In genomic region chr3:138417559-138417982, GRCh38 we compare ENCODE assay signal across 8 cellular contexts. TPM values are rescaled to one million over a fixed set of nuclear protein-coding genes. Genes with fewer than 3 reads are reported as not detected.
DNase-seq lines count a peak whose midpoint lies in the region; ATAC-seq, FAIRE-seq and TF ChIP-seq lines count a peak whose summit lies in the region.

No MANE protein-coding gene starts in this region.

- no peak overlapping the region for H2AFZ ChIP-seq in astrocyte (ENCODE audit: low read depth, low read length)

- no peak for TF ChIP-seq POLR2A in gastrocnemius medialis (IDR thresholded peaks at IDR 0.05)

- H4K20me1 ChIP-seq in astrocyte (ENCODE audit: insufficient read depth, low read length) = no peaks in the 10 kb centered on the region

- FAIRE-seq in astrocyte (lab: Jason Lieb, UNC) = peak; percentile 62

- H3K27ac ChIP-seq in astrocyte (ENCODE audit: low read depth, low read length) = no peak overlapping the region
- H3K27ac ChIP-seq in gastrocnemius medialis = no peak overlapping the region

- H3K36me3 Mint-ChIP-seq in T-helper 2 cell treated with Interferon-gamma antibody and Interleukin-4, amounts not matched to agents 5 μg/mL and 100 μg/mL, for 36 hours (ENCODE audit: low read depth) = no peaks in the 10 kb centered on the region
- peaks cover 2% of the 10 kb centered on the region for H3K36me3 Mint-ChIP-seq in astrocyte (ENCODE audit: low read depth, unreplicated experiment)

- H3K27ac Mint-ChIP-seq in T-helper 2 cell treated with Interferon-gamma antibody and Interleukin-4, amounts not matched to agents 5 μg/mL and 100 μg/mL, for 36 hours = no peak overlapping the region
- H3K27ac Mint-ChIP-seq in astrocyte (ENCODE audit: unreplicated experiment) = no peak overlapping the region

- no peaks in the 10 kb centered on the region for H3K79me2 ChIP-seq in astrocyte (ENCODE audit: insufficient read depth, low read length)

- intact Hi-C loops in gastrocnemius medialis (cut with DNase I; ENCODE audit: low total_unique reads) = loop anchor here (5.0 kb wide), 2 partner anchors 85 to 505 kb away; no protein-coding TSS in a partner anchor

- no peaks in the 10 kb centered on the region for H3K4me1 Mint-ChIP-seq in T-helper 2 cell treated with Interferon-gamma antibody and Interleukin-4, amounts not matched to agents 5 μg/mL and 100 μg/mL, for 36 hours (ENCODE audit: low read depth)
- H3K4me1 Mint-ChIP-seq in astrocyte (ENCODE audit: low read depth, unreplicated experiment) = peaks cover 16% of the 10 kb centered on the region

- H3K36me3 ChIP-seq in astrocyte (ENCODE audit: insufficient read depth, low read length) (no peaks in the 10 kb centered on the region), gastrocnemius medialis (no peaks in the 10 kb centered on the region)

- H3K27me3 Mint-ChIP-seq in T-helper 2 cell treated with Interferon-gamma antibody and Interleukin-4, amounts not matched to agents 5 μg/mL and 100 μg/mL, for 36 hours (ENCODE audit: low read depth) = peaks cover 9% of the 10 kb centered on the region
- no peaks in the 10 kb centered on the region for H3K27me3 Mint-ChIP-seq in astrocyte (ENCODE audit: low read depth, unreplicated experiment)

- peak; percentile 73 for ATAC-seq in HG02763 (IDR thresholded peaks at IDR 0.05; ENCODE audit: unreplicated experiment)
- ATAC-seq in gastrocnemius medialis = peak; percentile 85 to 96
- no peak for ATAC-seq in GM21381 (IDR thresholded peaks at IDR 0.05; ENCODE audit: unreplicated experiment)

- TF ChIP-seq CTCF in GM12875 (IDR thresholded peaks at IDR 0.05; ENCODE audit: borderline replicate concordance, insufficient read depth, low read depth, low read length) = peak; percentile 90
- TF ChIP-seq CTCF in astrocyte (IDR thresholded peaks at IDR 0.05; ENCODE audit: insufficient read depth, low read depth, low read length) = peak; percentile 96
- peak; percentile 83 to 93 (median 86) for TF ChIP-seq CTCF in gastrocnemius medialis (IDR thresholded peaks at IDR 0.05 in 4 of 5, conservative IDR thresholded peaks at IDR 0.05 in 1 of 5)

- DNase-seq in NCI-H1930 (lab: John Stamatoyannopoulos, UW) (peak; percentile 62 to 74), astrocyte (ENCODE audit: low read depth) (peak; percentile 53), hippocampal formation (lab: John Stamatoyannopoulos, UW) (peak; percentile 60 to 62), gastrocnemius medialis (peak; percentile 64 to 77)
- DNase-seq in T-helper 2 cell treated with Interferon-gamma antibody and Interleukin-4, amounts not matched to agents 5 μg/mL and 100 μg/mL, for 36 hours (ENCODE audit: low spot score) = peak; percentile 35

- no peak overlapping the region for H3K4me2 ChIP-seq in astrocyte (ENCODE audit: low read length)

- H3K4me3 ChIP-seq in GM12875 (ENCODE audit: low read depth, low read length) (no peak overlapping the region), astrocyte (ENCODE audit: insufficient read depth, low read depth, low read length) (no peak overlapping the region), gastrocnemius medialis (no peak overlapping the region)

- H3K4me3 Mint-ChIP-seq in T-helper 2 cell treated with Interferon-gamma antibody and Interleukin-4, amounts not matched to agents 5 μg/mL and 100 μg/mL, for 36 hours = no peak overlapping the region
- H3K4me3 Mint-ChIP-seq in astrocyte (ENCODE audit: unreplicated experiment) = no peak overlapping the region

- no peaks in the 10 kb centered on the region for H3K4me1 ChIP-seq in astrocyte (ENCODE audit: insufficient read depth, low read length)
- H3K4me1 ChIP-seq in gastrocnemius medialis = peaks cover 7 to 10% of the 10 kb centered on the region in 2 donors

- no peak overlapping the region for H3K9ac ChIP-seq in astrocyte (ENCODE audit: low read length)

- in situ Hi-C loops in gastrocnemius medialis (cut with MboI; ENCODE audit: low sequenced_read_pairs in 4 of 4) = loop anchor here in 3 of 4 donors (25.0 kb wide), 1 partner anchor 495 kb away; no protein-coding TSS in a partner anchor

- no peaks in the 10 kb centered on the region for H3K9me3 ChIP-seq in astrocyte (ENCODE audit: insufficient read depth, low read depth, low read length)
- H3K9me3 ChIP-seq in gastrocnemius medialis = no peaks in the 10 kb centered on the region

- H3K9me3 Mint-ChIP-seq in T-helper 2 cell treated with Interferon-gamma antibody and Interleukin-4, amounts not matched to agents 5 μg/mL and 100 μg/mL, for 36 hours = no peaks in the 10 kb centered on the region
- H3K9me3 Mint-ChIP-seq in astrocyte (ENCODE audit: unreplicated experiment) = peaks cover 2% of the 10 kb centered on the region

- H3K27me3 ChIP-seq in astrocyte (ENCODE audit: insufficient read depth, low read length) = no peaks in the 10 kb centered on the region
- H3K27me3 ChIP-seq in gastrocnemius medialis = no peaks in the 10 kb centered on the region

RNA-seq across cellular contexts. Expression of gene ESYT3, which starts 16.8 kb away (rescaled TPM):
- total RNA-seq in astrocyte (2.0 and 2.6 TPM in 2 replicates), gastrocnemius medialis (1 to 10 TPM in 1 of 4 donors, under 1 TPM in 3; 0.20 to 2.3 (median 0.77) TPM)
